Comparison of ENCODE assay signal across 42 cellular contexts in genomic region chr20:977021-977420, GRCh38. TPM values are rescaled to one million over a fixed set of nuclear protein-coding genes. Genes with fewer than 3 reads are reported as not detected.
"Had no signal": no experiment of that assay in that cellular context is flagged by ENCODE, and none has a peak within 500 bp of the region (broad histone marks: within the 10 kb centered on the region; RNA-seq: fewer than 3 reads in every experiment).

No MANE protein-coding gene starts in this region.

- H3K27me3 ChIP-seq: ascending aorta, body of pancreas, brain microvascular endothelial cell, cardiac muscle cell had no signal

- H3K27ac ChIP-seq: adrenal gland, ascending aorta, body of pancreas, brain microvascular endothelial cell, breast epithelium, cardiac muscle cell had no signal

- H3K9me3 Mint-ChIP-seq: activated naive CD4-positive, alpha-beta T cell treated with anti-CD3 and anti-CD28 coated beads for 36 hours; activated naive CD4-positive, alpha-beta T cell treated with anti-CD3 and anti-CD28 coated beads, Interleukin-2, amount 10 ng/mL, durations not matched to agents 7 days and 5 days; activated naive CD4-positive, alpha-beta T cell treated with anti-CD3 and anti-CD28 coated beads, Interleukin-2, amount 50 U/mL, for 24 hours; activated naive CD4-positive, alpha-beta T cell treated with anti-CD3 and anti-CD28 coated beads, Interleukin-2, amount 50 U/mL, for 72 hours; activated naive CD8-positive, alpha-beta T cell treated with anti-CD3 and anti-CD28 coated beads for 36 hours; activated naive CD8-positive, alpha-beta T cell treated with anti-CD3 and anti-CD28 coated beads, Interleukin-2, amount 10 ng/mL, durations not matched to agents 7 days and 5 days; activated naive CD8-positive, alpha-beta T cell treated with anti-CD3 and anti-CD28 coated beads, Interleukin-2, amount 50 U/mL, for 24 hours; activated T-cell treated with anti-CD3 and anti-CD28 coated beads, Interleukin-2, amount 50 U/mL, for 24 hours; activated T-cell treated with anti-CD3 and anti-CD28 coated beads, Interleukin-2, amount 50 U/mL, for 4 hours; activated T-cell treated with anti-CD3 and anti-CD28 coated beads, Interleukin-2, amount 50 U/mL, for 72 hours; activated T-helper 1 cell treated with anti-CD3 and anti-CD28 coated beads, Interleukin-12 subunit alpha, Interleukin-12 subunit beta, Interleukin-2, Interleukin-4 antibody, amounts not matched to agents 30 ng/mL and 10 ng/mL and 1 ng/mL, durations not matched to agents 14 hours and 24 hours and 36 hours; activated T-helper 17 cell treated with anti-CD3 and anti-CD28 coated beads, Interleukin-2, amount 50 U/mL, for 72 hours; activated T-helper 2 cell treated with anti-CD3 and anti-CD28 coated beads, Interferon-gamma antibody, Interleukin-2, Interleukin-4, amounts not matched to agents 10 μg/mL and 5 μg/mL and 100 μg/mL, durations not matched to agents 14 hours and 24 hours and 36 hours; brain; central memory CD8-positive, alpha-beta T cell had no signal

- H3K36me3 Mint-ChIP-seq: activated naive CD4-positive, alpha-beta T cell treated with anti-CD3 and anti-CD28 coated beads, Interleukin-2, amount 10 ng/mL, durations not matched to agents 7 days and 5 days; activated naive CD4-positive, alpha-beta T cell treated with anti-CD3 and anti-CD28 coated beads, Interleukin-2, amount 50 U/mL, for 24 hours; activated naive CD4-positive, alpha-beta T cell treated with anti-CD3 and anti-CD28 coated beads, Interleukin-2, amount 50 U/mL, for 72 hours; activated naive CD8-positive, alpha-beta T cell; activated naive CD8-positive, alpha-beta T cell treated with anti-CD3 and anti-CD28 coated beads for 36 hours; activated naive CD8-positive, alpha-beta T cell treated with anti-CD3 and anti-CD28 coated beads, Interleukin-2, amount 10 ng/mL, durations not matched to agents 7 days and 5 days; brain had no signal

- H3K27me3 Mint-ChIP-seq: activated naive CD8-positive, alpha-beta T cell; activated naive CD8-positive, alpha-beta T cell treated with anti-CD3 and anti-CD28 coated beads for 36 hours had no signal

- H3K36me3 ChIP-seq: adrenal gland, ascending aorta, brain microvascular endothelial cell, breast epithelium, cardiac muscle cell had no signal

- H3K9me3 ChIP-seq: adrenal gland, ascending aorta, body of pancreas, breast epithelium had no signal

- DNase-seq: activated effector memory CD4-positive, alpha-beta T cell treated with anti-CD3 and anti-CD28 coated beads, Interleukin-2, amount 50 U/mL, for 16 hours; activated effector memory CD4-positive, alpha-beta T cell treated with Interleukin-2 at 50 U/mL for 16 hours; activated gamma-delta T cell; activated gamma-delta T cell treated with Interleukin-2 at 50 U/mL for 16 hours; activated naive CD4-positive, alpha-beta T cell; activated naive CD4-positive, alpha-beta T cell treated with anti-CD3 and anti-CD28 coated beads for 36 hours; activated naive CD4-positive, alpha-beta T cell treated with anti-CD3 and anti-CD28 coated beads, Interleukin-2, amount 10 ng/mL, durations not matched to agents 7 days and 5 days; activated naive CD4-positive, alpha-beta T cell treated with anti-CD3 and anti-CD28 coated beads, Interleukin-2, amount 50 U/mL, for 16 hours; activated naive CD4-positive, alpha-beta T cell treated with Interleukin-2 at 50 U/mL for 16 hours; activated naive CD8-positive, alpha-beta T cell treated with anti-CD3 and anti-CD28 coated beads for 36 hours; activated naive CD8-positive, alpha-beta T cell treated with anti-CD3 and anti-CD28 coated beads, Interleukin-2, amount 10 ng/mL, durations not matched to agents 7 days and 5 days; activated naive CD8-positive, alpha-beta T cell treated with anti-CD3 and anti-CD28 coated beads, Interleukin-2, amount 50 U/mL, for 24 hours; activated T-cell treated with anti-CD3 and anti-CD28 coated beads, Interleukin-2, amount 50 U/mL, for 1 hour; activated T-cell treated with anti-CD3 and anti-CD28 coated beads, Interleukin-2, amount 50 U/mL, for 24 hours; activated T-cell treated with anti-CD3 and anti-CD28 coated beads, Interleukin-2, amount 50 U/mL, for 4 hours; activated T-cell treated with anti-CD3 and anti-CD28 coated beads, Interleukin-2, amount 50 U/mL, for 48 hours; activated T-cell treated with anti-CD3 and anti-CD28 coated beads, Interleukin-2, amount 50 U/mL, for 72 hours; adrenal gland; amniotic stem cell; amygdala; anterior cingulate cortex; aorta; body of pancreas; brain microvascular endothelial cell; caudate nucleus; central memory CD4-positive, alpha-beta T cell; cerebellar nuclear complex had no signal

- FAIRE-seq: astrocyte, bronchial epithelial cell had no signal

- H3K4me3 ChIP-seq: adrenal gland, ascending aorta, body of pancreas, breast epithelium, cardiac muscle cell had no signal

- ATAC-seq: activated naive CD4-positive, alpha-beta T cell treated with anti-CD3 and anti-CD28 coated beads, Interleukin-2, amount 50 U/mL, for 72 hours; activated naive CD8-positive, alpha-beta T cell treated with anti-CD3 and anti-CD28 coated beads, Interleukin-2, amount 50 U/mL, for 24 hours; activated T-cell treated with anti-CD3 and anti-CD28 coated beads, Interleukin-2, amount 50 U/mL, for 4 hours; activated T-cell treated with anti-CD3 and anti-CD28 coated beads, Interleukin-2, amount 50 U/mL, for 72 hours; activated T-helper 17 cell treated with anti-CD3 and anti-CD28 coated beads, Interleukin-2, amount 50 U/mL, for 72 hours; body of pancreas had no signal

- H3K4me3 Mint-ChIP-seq: activated naive CD4-positive, alpha-beta T cell treated with anti-CD3 and anti-CD28 coated beads for 36 hours; activated naive CD4-positive, alpha-beta T cell treated with anti-CD3 and anti-CD28 coated beads, Interleukin-2, amount 10 ng/mL, durations not matched to agents 7 days and 5 days; activated naive CD4-positive, alpha-beta T cell treated with anti-CD3 and anti-CD28 coated beads, Interleukin-2, amount 50 U/mL, for 24 hours; activated naive CD8-positive, alpha-beta T cell; activated naive CD8-positive, alpha-beta T cell treated with anti-CD3 and anti-CD28 coated beads for 36 hours; activated naive CD8-positive, alpha-beta T cell treated with anti-CD3 and anti-CD28 coated beads, Interleukin-2, amount 10 ng/mL, durations not matched to agents 7 days and 5 days; activated naive CD8-positive, alpha-beta T cell treated with anti-CD3 and anti-CD28 coated beads, Interleukin-2, amount 50 U/mL, for 24 hours; activated T-cell treated with anti-CD3 and anti-CD28 coated beads, Interleukin-2, amount 50 U/mL, for 24 hours; activated T-cell treated with anti-CD3 and anti-CD28 coated beads, Interleukin-2, amount 50 U/mL, for 4 hours; activated T-cell treated with anti-CD3 and anti-CD28 coated beads, Interleukin-2, amount 50 U/mL, for 72 hours; activated T-helper 1 cell treated with anti-CD3 and anti-CD28 coated beads, Interleukin-12 subunit alpha, Interleukin-12 subunit beta, Interleukin-2, Interleukin-4 antibody, amounts not matched to agents 30 ng/mL and 10 ng/mL and 1 ng/mL, durations not matched to agents 14 hours and 24 hours and 36 hours; activated T-helper 17 cell treated with anti-CD3 and anti-CD28 coated beads, Interleukin-2, amount 50 U/mL, for 72 hours; brain; central memory CD8-positive, alpha-beta T cell had no signal

- H3K4me1 ChIP-seq: adrenal gland, ascending aorta, body of pancreas, breast epithelium had no signal

- H3K4me1 Mint-ChIP-seq: activated T-helper 17 cell treated with anti-CD3 and anti-CD28 coated beads, Interleukin-2, amount 50 U/mL, for 72 hours; brain had no signal

- H3K27ac Mint-ChIP-seq: activated naive CD4-positive, alpha-beta T cell treated with anti-CD3 and anti-CD28 coated beads for 36 hours; activated naive CD4-positive, alpha-beta T cell treated with anti-CD3 and anti-CD28 coated beads, Interleukin-2, amount 10 ng/mL, durations not matched to agents 7 days and 5 days; activated naive CD4-positive, alpha-beta T cell treated with anti-CD3 and anti-CD28 coated beads, Interleukin-2, amount 50 U/mL, for 24 hours; activated naive CD4-positive, alpha-beta T cell treated with anti-CD3 and anti-CD28 coated beads, Interleukin-2, amount 50 U/mL, for 72 hours; activated naive CD8-positive, alpha-beta T cell; activated naive CD8-positive, alpha-beta T cell treated with anti-CD3 and anti-CD28 coated beads for 36 hours; activated naive CD8-positive, alpha-beta T cell treated with anti-CD3 and anti-CD28 coated beads, Interleukin-2, amount 10 ng/mL, durations not matched to agents 7 days and 5 days; activated naive CD8-positive, alpha-beta T cell treated with anti-CD3 and anti-CD28 coated beads, Interleukin-2, amount 50 U/mL, for 24 hours; activated T-cell treated with anti-CD3 and anti-CD28 coated beads, Interleukin-2, amount 50 U/mL, for 24 hours; activated T-cell treated with anti-CD3 and anti-CD28 coated beads, Interleukin-2, amount 50 U/mL, for 72 hours; activated T-helper 1 cell treated with anti-CD3 and anti-CD28 coated beads, Interleukin-12 subunit alpha, Interleukin-12 subunit beta, Interleukin-2, Interleukin-4 antibody, amounts not matched to agents 30 ng/mL and 10 ng/mL and 1 ng/mL, durations not matched to agents 14 hours and 24 hours and 36 hours; activated T-helper 17 cell treated with anti-CD3 and anti-CD28 coated beads, Interleukin-2, amount 50 U/mL, for 72 hours; activated T-helper 2 cell treated with anti-CD3 and anti-CD28 coated beads, Interferon-gamma antibody, Interleukin-2, Interleukin-4, amounts not matched to agents 10 μg/mL and 5 μg/mL and 100 μg/mL, durations not matched to agents 14 hours and 24 hours and 36 hours; brain had no signal

RNA-seq across cellular contexts. Expression of gene RSPO4, which starts 25.1 kb away (rescaled TPM):
- total RNA-seq: activated naive CD4-positive, alpha-beta T cell treated with anti-CD3 and anti-CD28 coated beads for 36 hours; activated naive CD4-positive, alpha-beta T cell treated with anti-CD3 and anti-CD28 coated beads, Interleukin-2, amount 50 U/mL, for 72 hours; activated naive CD8-positive, alpha-beta T cell treated with anti-CD3 and anti-CD28 coated beads for 36 hours; activated T-cell treated with anti-CD3 and anti-CD28 coated beads, Interleukin-2, amount 50 U/mL, for 4 hours; activated T-helper 1 cell treated with anti-CD3 and anti-CD28 coated beads, Interleukin-12 subunit alpha, Interleukin-12 subunit beta, Interleukin-2, Interleukin-4 antibody, amounts not matched to agents 30 ng/mL and 10 ng/mL and 1 ng/mL, durations not matched to agents 14 hours and 24 hours and 36 hours; activated T-helper 17 cell treated with anti-CD3 and anti-CD28 coated beads, Interleukin-2, amount 50 U/mL, for 72 hours; activated T-helper 2 cell treated with anti-CD3 and anti-CD28 coated beads, Interferon-gamma antibody, Interleukin-2, Interleukin-4, amounts not matched to agents 10 μg/mL and 5 μg/mL and 100 μg/mL, durations not matched to agents 14 hours and 24 hours and 36 hours; body of pancreas; breast epithelium; bronchial epithelial cell; cardiac septum; chondrocyte had no signal
- polyA plus RNA-seq: aorta had no signal
